10 cellular contexts compared by ENCODE assay signal in genomic region chr2:217142649-217143266, GRCh38.
DNase-seq lines count a peak whose midpoint lies in the region; ATAC-seq and TF ChIP-seq lines count a peak whose summit lies in the region.
"Had no signal": no experiment of that assay in that cellular context is flagged by ENCODE, and none has a peak within 500 bp of the region (broad histone marks: within the 10 kb centered on the region; RNA-seq: fewer than 3 reads in every experiment).

No MANE protein-coding gene starts in this region.

- peaks cover 10% of the 10 kb centered on the region for H3K4me1 Mint-ChIP-seq in endodermal cell
- H3K4me1 Mint-ChIP-seq in type B pancreatic cell (ENCODE audit: unreplicated experiment) = peaks cover 6% of the 10 kb centered on the region

- no peak overlapping the region for H3K27ac Mint-ChIP-seq in endodermal cell
- no peak overlapping the region for H3K27ac Mint-ChIP-seq in type B pancreatic cell
- H3K27ac Mint-ChIP-seq: activated naive CD8-positive, alpha-beta T cell had no signal

- H3K9ac ChIP-seq in endodermal cell (ENCODE audit: extremely low read depth, low read length, poor library complexity, severe bottlenecking) = no peak overlapping the region

- H3K4me3 Mint-ChIP-seq in endodermal cell = no peak overlapping the region
- no peak overlapping the region for H3K4me3 Mint-ChIP-seq in type B pancreatic cell
- H3K4me3 Mint-ChIP-seq: activated naive CD8-positive, alpha-beta T cell had no signal

- no peak for ATAC-seq in GM21529 (IDR thresholded peaks at IDR 0.05; ENCODE audit: unreplicated experiment)
- no peak for ATAC-seq in GM19328 (IDR thresholded peaks at IDR 0.05; ENCODE audit: unreplicated experiment)

- TF ChIP-seq CTCF in endodermal cell (conservative IDR thresholded peaks at IDR 0.05) = peak; percentile 85
- TF ChIP-seq CTCF in type B pancreatic cell (conservative IDR thresholded peaks at IDR 0.05) = peak; percentile 73

- peaks cover 6% of the 10 kb centered on the region for H3K36me3 Mint-ChIP-seq in endodermal cell (ENCODE audit: low read depth)
- peaks cover 7% of the 10 kb centered on the region for H3K36me3 Mint-ChIP-seq in type B pancreatic cell
- H3K36me3 Mint-ChIP-seq: activated naive CD8-positive, alpha-beta T cell had no signal

- H3K4me3 ChIP-seq in endodermal cell (ENCODE audit: low read length) = peak overlapping the region; percentile 50
- H3K4me3 ChIP-seq: skin epidermis had no signal

- peaks cover 5% of the 10 kb centered on the region for H3K27me3 Mint-ChIP-seq in endodermal cell (ENCODE audit: insufficient read depth)
- no peaks in the 10 kb centered on the region for H3K27me3 Mint-ChIP-seq in type B pancreatic cell

- H3K27me3 ChIP-seq in endodermal cell (ENCODE audit: control insufficient read depth, insufficient read depth, low read length, poor library complexity, severe bottlenecking) = no peaks in the 10 kb centered on the region

- peaks cover 49% of the 10 kb centered on the region for H3K9me3 ChIP-seq in endodermal cell (ENCODE audit: control insufficient read depth, low read length)

- peak; percentile 4 for DNase-seq in stimulated activated CD4-positive, alpha-beta T cell treated with anti-CD3 and anti-CD28 coated beads, Interleukin-12 subunit alpha, Interleukin-12 subunit beta, amount 100 ng/mL, for 4 hours
- no peak for DNase-seq in stimulated activated CD4-positive, alpha-beta T cell treated with anti-CD3 and anti-CD28 coated beads, Interleukin-4, amount 100 ng/mL, for 4 hours
- DNase-seq in NCI-H460 (ENCODE audit: extremely low read depth, low read depth) (peak; percentile 32), endodermal cell (peak; percentile 87), type B pancreatic cell (ENCODE audit: extremely low spot score, unreplicated experiment) (no peak)
- DNase-seq in activated effector memory CD4-positive, alpha-beta T cell treated with Interleukin-2 at 50 U/mL for 16 hours = no peak

- WGBS in endodermal cell (ENCODE audit: insufficient coverage in 1 of 2, insufficient read length in 1 of 2), 2 experiments = 73% methylated on average over 3 of the region's 3 CpGs; no CpG with 5 or more reads in 1 of the 2 experiments

- no peak overlapping the region for H3K27ac ChIP-seq in endodermal cell (ENCODE audit: low read depth, low read length)
- H3K27ac ChIP-seq: skin epidermis had no signal

- H3K9me3 Mint-ChIP-seq in endodermal cell = peaks cover 38% of the 10 kb centered on the region
- peaks cover 13% of the 10 kb centered on the region for H3K9me3 Mint-ChIP-seq in type B pancreatic cell

- H3K36me3 ChIP-seq in endodermal cell (ENCODE audit: control insufficient read depth, insufficient read depth, low read length) = no peaks in the 10 kb centered on the region

- H3K4me1 ChIP-seq in endodermal cell (ENCODE audit: control insufficient read depth, insufficient read depth, low read length) = peaks cover 6% of the 10 kb centered on the region

Comparison
In these comparisons a context has a peak if more than half of its experiments do, and no peak if none do; other contexts are left out.
1. DNase-seq: peak in stimulated activated CD4-positive, alpha-beta T cell treated with anti-CD3 and anti-CD28 coated beads, Interleukin-12 subunit alpha, Interleukin-12 subunit beta, amount 100 ng/mL, for 4 hours (single experiment), NCI-H460 (single experiment) and endodermal cell (single experiment); none in stimulated activated CD4-positive, alpha-beta T cell treated with anti-CD3 and anti-CD28 coated beads, Interleukin-4, amount 100 ng/mL, for 4 hours (0 of 2), type B pancreatic cell (single experiment) and activated effector memory CD4-positive, alpha-beta T cell treated with Interleukin-2 at 50 U/mL for 16 hours (single experiment).